8 cellular contexts compared by ENCODE assay signal in the genomic region with DNA sequence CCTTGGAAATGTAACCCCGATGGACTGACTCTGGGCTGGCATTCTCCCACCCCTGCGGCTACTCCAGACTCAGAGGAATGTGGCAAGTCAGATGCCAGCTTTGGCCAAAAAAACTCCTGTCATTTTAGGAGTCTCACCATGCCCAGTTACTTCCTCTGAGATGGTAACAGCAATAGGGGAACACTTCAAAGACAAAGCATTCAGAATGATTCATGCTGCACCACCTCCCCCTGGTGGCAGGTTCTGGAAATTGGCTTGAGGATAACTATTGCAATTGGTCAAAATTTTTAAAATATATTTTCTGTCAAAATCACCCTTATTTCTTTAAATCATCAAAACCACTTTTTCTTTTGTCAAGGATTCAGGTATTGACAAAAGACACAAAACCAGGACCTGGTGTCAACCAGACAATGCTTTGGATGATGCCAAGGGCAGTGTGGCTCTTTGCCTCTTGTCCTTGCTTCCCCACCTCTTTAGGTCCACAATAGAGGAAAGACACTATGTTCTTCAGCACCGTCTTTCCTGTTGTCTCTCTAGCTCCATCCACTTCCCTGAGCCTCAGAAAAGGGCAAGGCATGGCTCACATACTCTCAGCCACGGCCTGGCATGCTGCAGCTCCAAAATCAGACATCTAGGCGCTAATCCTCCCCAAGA. TPM values are rescaled to one million over a fixed set of nuclear protein-coding genes. Genes with fewer than 3 reads are reported as not detected.
A peak's percentile ranks its signal among the peaks of the same experiment; 100 is the strongest.
DNase-seq lines count a peak whose midpoint lies in the region; ATAC-seq and TF ChIP-seq lines count a peak whose summit lies in the region.

No MANE protein-coding gene starts in this region.

- BruUV-seq in HCT116 (replicated peaks; lab: Mats Ljungman, UMichigan) = TSS peak; percentile 12

- no peaks in the 10 kb centered on the region for H3K9me3 ChIP-seq in HCT116 (ENCODE audit: control insufficient read depth in 1 of 2, insufficient read depth in 1 of 2, low read depth in 1 of 2, low read length in 2 of 2)

- peak; percentile 80 for ATAC-seq in HCT116
- no peak for ATAC-seq in HG03378 (IDR thresholded peaks at IDR 0.05; ENCODE audit: unreplicated experiment)

- H2AFZ ChIP-seq in HCT116 (ENCODE audit: low read depth, low read length, poor library complexity, severe bottlenecking) = no peak overlapping the region

- H3K27me3 ChIP-seq in HCT116 (ENCODE audit: insufficient read depth, low read length) = no peaks in the 10 kb centered on the region

- no peak overlapping the region for H3K9ac ChIP-seq in HCT116 (ENCODE audit: low read length)

- no peaks in the 10 kb centered on the region for H3K9me3 Mint-ChIP-seq in activated CD4-positive, alpha-beta T cell treated with anti-CD3 and anti-CD28 coated beads, Interleukin-2, amount 10 ng/mL, durations not matched to agents 7 days and 5 days

- CTCF ChIA-PET in HCT116 (lab: Charles Lee) = interaction anchor here (0.8 to 1.8 kb wide), 5 partner anchors 8 to 227 kb away, joined by 3 to 10 read pairs (median 4); a partner anchor contains a TSS
- CTCF ChIA-PET in activated CD4-positive, alpha-beta T cell treated with anti-CD3 and anti-CD28 coated beads, Interleukin-2, amount 10 ng/mL, durations not matched to agents 7 days and 5 days (lab: Charles Lee) = interaction anchor here (0.5 to 2.7 kb wide), 15 partner anchors 10 to 246 kb away, joined by 3 to 10 read pairs (median 3); a partner anchor contains a TSS

- no peaks in the 10 kb centered on the region for H3K4me1 ChIP-seq in HCT116 (ENCODE audit: control insufficient read depth in 1 of 2, insufficient read depth in 2 of 2, low read length in 2 of 2)

- H3K36me3 Mint-ChIP-seq in activated CD4-positive, alpha-beta T cell treated with anti-CD3 and anti-CD28 coated beads, Interleukin-2, amount 10 ng/mL, durations not matched to agents 7 days and 5 days (ENCODE audit: low read depth) = peaks cover 28% of the 10 kb centered on the region

- H3K27me3 Mint-ChIP-seq in activated CD4-positive, alpha-beta T cell treated with anti-CD3 and anti-CD28 coated beads, Interleukin-2, amount 10 ng/mL, durations not matched to agents 7 days and 5 days = no peaks in the 10 kb centered on the region

- H3K4me3 ChIP-seq in HCT116 (replicated peaks in 1 of 2; ENCODE audit: low read depth in 1 of 2, low read length in 2 of 2) (no peak overlapping the region), coronary artery (no peak overlapping the region), lower leg skin (ENCODE audit: low read depth, poor library complexity, severe bottlenecking) (no peak overlapping the region)

- H3K4me1 Mint-ChIP-seq in activated CD4-positive, alpha-beta T cell treated with anti-CD3 and anti-CD28 coated beads, Interleukin-2, amount 10 ng/mL, durations not matched to agents 7 days and 5 days = peaks cover 6% of the 10 kb centered on the region

- intact Hi-C loops in HCT116 (cut with micrococcal nuclease) = loop anchor here (1.0 to 10.0 kb wide), 5 partner anchors 79 to 1108 kb away; a partner anchor contains a TSS
- intact Hi-C loops in lower leg skin (cut with DNase I; ENCODE audit: low total_unique reads) = loop anchor here (10.0 kb wide), 1 partner anchor 228 kb away; no protein-coding TSS in a partner anchor

- WGBS in lower leg skin, 2 donors = 59 to 71% methylated on average over 5 of the region's 5 CpGs

- DNase-seq in Ammon's horn (ENCODE audit: low spot score) (peak; percentile 80), HCT116 (ENCODE audit: low read depth, low spot score) (peak; percentile 38), NCI-H526 (lab: John Stamatoyannopoulos, UW) (peak; percentile 49 to 86), coronary artery (ENCODE audit: low spot score) (no peak), lower leg skin (ENCODE audit: low spot score in 2 of 2) (peak; percentile 63 to 94)
- peak; percentile 83 for DNase-seq in activated CD4-positive, alpha-beta T cell treated with anti-CD3 and anti-CD28 coated beads, Interleukin-2, amount 10 ng/mL, durations not matched to agents 7 days and 5 days
- peak; percentile 72 for DNase-seq in stimulated activated CD8-positive, alpha-beta memory T cell treated with anti-CD3 and anti-CD28 coated beads, Interleukin-12 subunit alpha, Interleukin-12 subunit beta, amount 100 ng/mL, for 1 hour (ENCODE audit: low read depth)

- H3K27ac ChIP-seq in HCT116 (ENCODE audit: low read depth, low read length) (no peak overlapping the region), coronary artery (peak overlapping the region in 1 of 2 donors; percentile 20)

- H3K79me2 ChIP-seq in HCT116 (ENCODE audit: insufficient read depth, low read length) = 0 out of 2 replicates have a peak, but pooled peaks cover 3% of the 10 kb centered on the region

- H3K4me3 Mint-ChIP-seq in activated CD4-positive, alpha-beta T cell treated with anti-CD3 and anti-CD28 coated beads, Interleukin-2, amount 10 ng/mL, durations not matched to agents 7 days and 5 days = no peak overlapping the region

- H4K20me1 ChIP-seq in HCT116 (ENCODE audit: insufficient read depth) = no peaks in the 10 kb centered on the region

- no peaks in the 10 kb centered on the region for H3K9me2 ChIP-seq in HCT116 (ENCODE audit: insufficient read depth)

- RAD21 ChIA-PET in HCT116 (lab: Charles Lee; ENCODE audit: low non-redundant PET in 1 of 2, low total read pairs in 2 of 2, uncharacterized antibody in 2 of 2, unreplicated experiment in 2 of 2) = interaction anchor here in 1 of 2 experiments (1.2 kb wide), 1 partner anchor 248 kb away, joined by 3 read pairs; no protein-coding TSS in a partner anchor

- peaks cover 23 to 27% of the 10 kb centered on the region in 2 experiments for H3K36me3 ChIP-seq in HCT116 (ENCODE audit: control insufficient read depth in 1 of 2, insufficient read depth in 2 of 2, low read length in 2 of 2)

- TF ChIP-seq CTCF in HCT116 (IDR thresholded peaks at IDR 0.05 in 2 of 3, conservative IDR thresholded peaks at IDR 0.05 in 1 of 3; ENCODE audit: borderline replicate concordance in 1 of 3, insufficient read depth in 1 of 3, low read depth in 2 of 3, low read length in 2 of 3) = peak; percentile 79 to 85 (median 81)
- TF ChIP-seq CTCF in coronary artery (IDR thresholded peaks at IDR 0.05) = peak; percentile 68
- peak in 1 of 3 donors; percentile 87 for TF ChIP-seq CTCF in lower leg skin (IDR thresholded peaks at IDR 0.05)

- POLR2A ChIA-PET in HCT116 (lab: Charles Lee) = interaction anchor here (1.2 kb wide), 1 partner anchor 79 kb away, joined by 3 read pairs; no protein-coding TSS in a partner anchor
- POLR2A ChIA-PET in activated CD4-positive, alpha-beta T cell treated with anti-CD3 and anti-CD28 coated beads, Interleukin-2, amount 10 ng/mL, durations not matched to agents 7 days and 5 days (lab: Charles Lee) = interaction anchor here (0.6 kb wide), 1 partner anchor 70 kb away, joined by 3 read pairs; no protein-coding TSS in a partner anchor

- TF ChIP-seq RAD21 in HCT116 (IDR thresholded peaks at IDR 0.05; ENCODE audit: low read depth) = peak; percentile 85

- H3K4me2 ChIP-seq in HCT116 (ENCODE audit: low read length) = no peak overlapping the region

- TF ChIP-seq POLR2A in HCT116 (IDR thresholded peaks at IDR 0.05; ENCODE audit: borderline replicate concordance, extremely low read depth, insufficient read depth, insufficient read length) (no peak), lower leg skin (IDR thresholded peaks at IDR 0.05) (no peak)

- H3K27ac Mint-ChIP-seq in activated CD4-positive, alpha-beta T cell treated with anti-CD3 and anti-CD28 coated beads, Interleukin-2, amount 10 ng/mL, durations not matched to agents 7 days and 5 days = no peak overlapping the region

TF ChIP-seq in HCT116, 20 proteins besides CTCF, POLR2A, EP300 and RAD21:
- TF ChIP-seq JUND (IDR thresholded peaks at IDR 0.05) = no peak
- TF ChIP-seq, protein P1, sequence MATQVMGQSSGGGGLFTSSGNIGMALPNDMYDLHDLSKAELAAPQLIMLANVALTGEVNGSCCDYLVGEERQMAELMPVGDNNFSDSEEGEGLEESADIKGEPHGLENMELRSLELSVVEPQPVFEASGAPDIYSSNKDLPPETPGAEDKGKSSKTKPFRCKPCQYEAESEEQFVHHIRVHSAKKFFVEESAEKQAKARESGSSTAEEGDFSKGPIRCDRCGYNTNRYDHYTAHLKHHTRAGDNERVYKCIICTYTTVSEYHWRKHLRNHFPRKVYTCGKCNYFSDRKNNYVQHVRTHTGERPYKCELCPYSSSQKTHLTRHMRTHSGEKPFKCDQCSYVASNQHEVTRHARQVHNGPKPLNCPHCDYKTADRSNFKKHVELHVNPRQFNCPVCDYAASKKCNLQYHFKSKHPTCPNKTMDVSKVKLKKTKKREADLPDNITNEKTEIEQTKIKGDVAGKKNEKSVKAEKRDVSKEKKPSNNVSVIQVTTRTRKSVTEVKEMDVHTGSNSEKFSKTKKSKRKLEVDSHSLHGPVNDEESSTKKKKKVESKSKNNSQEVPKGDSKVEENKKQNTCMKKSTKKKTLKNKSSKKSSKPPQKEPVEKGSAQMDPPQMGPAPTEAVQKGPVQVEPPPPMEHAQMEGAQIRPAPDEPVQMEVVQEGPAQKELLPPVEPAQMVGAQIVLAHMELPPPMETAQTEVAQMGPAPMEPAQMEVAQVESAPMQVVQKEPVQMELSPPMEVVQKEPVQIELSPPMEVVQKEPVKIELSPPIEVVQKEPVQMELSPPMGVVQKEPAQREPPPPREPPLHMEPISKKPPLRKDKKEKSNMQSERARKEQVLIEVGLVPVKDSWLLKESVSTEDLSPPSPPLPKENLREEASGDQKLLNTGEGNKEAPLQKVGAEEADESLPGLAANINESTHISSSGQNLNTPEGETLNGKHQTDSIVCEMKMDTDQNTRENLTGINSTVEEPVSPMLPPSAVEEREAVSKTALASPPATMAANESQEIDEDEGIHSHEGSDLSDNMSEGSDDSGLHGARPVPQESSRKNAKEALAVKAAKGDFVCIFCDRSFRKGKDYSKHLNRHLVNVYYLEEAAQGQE (IDR thresholded peaks at IDR 0.05; ENCODE audit: low read depth) = no peak
- peak; percentile 58 for TF ChIP-seq TCF7L2 (IDR thresholded peaks at IDR 0.05; ENCODE audit: borderline replicate concordance, extremely low read depth, insufficient read depth, insufficient read length)
- TF ChIP-seq POLR2AphosphoS5 (IDR thresholded peaks at IDR 0.05; ENCODE audit: low read depth, low read length) = 0 out of 2 replicates have a peak, but pooled peaks have one; percentile 27

RNA-seq across cellular contexts. Expression of a gene that starts 9.9 kb away (rescaled TPM):
- 51.7 TPM for total RNA-seq in HCT116 (2021; ENCODE audit: unreplicated experiment)
- polyA plus RNA-seq in HCT116 (2012) = 66.8 and 76.0 TPM in 2 replicates
- 10 to 100 TPM; 85.5 to 91.2 TPM for total RNA-seq in activated CD4-positive, alpha-beta T cell treated with anti-CD3 and anti-CD28 coated beads, Interleukin-2, amount 10 ng/mL, durations not matched to agents 7 days and 5 days
- 1 to 10 TPM; 1.0 to 3.2 (median 1.8) TPM for total RNA-seq in lower leg skin

RNA-seq across cellular contexts. Expression of a gene that starts 47.8 kb away (rescaled TPM):
- total RNA-seq in HCT116 (2021; ENCODE audit: unreplicated experiment) (0.15 TPM), lower leg skin (1 to 10 TPM; 1.1 to 9.4 (median 6.2) TPM)
- polyA plus RNA-seq in HCT116 (2012) = 0.11 and 0.12 TPM in 2 replicates
- total RNA-seq in activated CD4-positive, alpha-beta T cell treated with anti-CD3 and anti-CD28 coated beads, Interleukin-2, amount 10 ng/mL, durations not matched to agents 7 days and 5 days = not detected

Comparison
In these comparisons a context has a peak if more than half of its experiments do, and no peak if none do; other contexts are left out.
1. RNA of a gene that starts 9.9 kb away (total RNA-seq): 85.5 to 91.2 TPM in activated CD4-positive, alpha-beta T cell treated with anti-CD3 and anti-CD28 coated beads, Interleukin-2, amount 10 ng/mL, durations not matched to agents 7 days and 5 days and 51.7 TPM in HCT116 (single experiment); 1.0 to 3.2 TPM in lower leg skin; every median in the first group is over 10 times any median in the second.